1 cellular context compared by ENCODE assay signal in the genomic region with DNA sequence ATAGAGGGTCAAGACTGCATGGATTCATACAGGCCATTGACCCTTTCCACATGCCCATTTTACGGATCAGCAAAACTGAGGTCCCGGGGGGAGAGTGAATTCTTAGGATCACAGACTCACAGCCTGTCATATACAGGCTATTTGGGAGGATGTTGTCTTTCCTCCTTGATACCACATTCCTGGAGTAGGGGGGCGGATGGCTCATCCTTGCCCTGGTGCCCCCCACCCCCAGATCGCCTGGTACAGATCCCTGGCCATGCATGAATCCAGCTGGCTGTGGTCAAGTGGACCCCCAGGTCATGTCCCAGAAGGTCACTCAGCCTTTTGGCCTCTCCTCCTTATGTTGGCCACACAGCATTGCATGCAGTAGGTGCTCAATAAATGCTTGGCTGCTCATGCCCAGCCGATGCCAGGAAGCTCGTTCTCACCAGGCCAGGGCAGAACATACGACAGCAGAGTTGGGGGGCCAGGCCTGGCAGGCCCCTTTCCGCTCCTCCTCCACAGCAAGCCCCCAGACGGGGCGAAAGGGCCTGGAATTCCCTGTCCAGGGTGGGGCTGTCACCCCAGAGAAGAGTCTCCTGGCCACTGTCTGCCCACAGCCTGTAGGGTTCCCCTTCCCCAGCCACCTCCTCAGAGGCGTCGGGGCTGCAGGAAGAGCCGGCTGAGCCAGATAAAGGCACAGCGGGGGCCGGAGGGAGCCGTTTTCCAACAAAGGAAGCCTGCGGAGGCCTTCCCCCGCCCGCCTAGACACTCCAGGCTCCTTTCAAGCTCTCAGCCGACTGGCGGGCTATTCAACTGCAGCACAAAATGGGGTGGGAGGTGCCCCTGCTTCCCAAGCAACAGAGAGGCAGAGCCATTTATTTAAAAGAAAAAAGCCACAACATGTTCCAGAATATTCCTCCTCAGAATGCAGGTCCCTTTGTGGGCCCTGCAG.
TF ChIP-seq lines count a peak whose summit lies in the region.

No MANE protein-coding gene starts in this region.

TF ChIP-seq in K562, 482 proteins besides CTCF, POLR2A, EP300 and RAD21 (continued from another document and continues in another):
- TF ChIP-seq, protein P1, sequence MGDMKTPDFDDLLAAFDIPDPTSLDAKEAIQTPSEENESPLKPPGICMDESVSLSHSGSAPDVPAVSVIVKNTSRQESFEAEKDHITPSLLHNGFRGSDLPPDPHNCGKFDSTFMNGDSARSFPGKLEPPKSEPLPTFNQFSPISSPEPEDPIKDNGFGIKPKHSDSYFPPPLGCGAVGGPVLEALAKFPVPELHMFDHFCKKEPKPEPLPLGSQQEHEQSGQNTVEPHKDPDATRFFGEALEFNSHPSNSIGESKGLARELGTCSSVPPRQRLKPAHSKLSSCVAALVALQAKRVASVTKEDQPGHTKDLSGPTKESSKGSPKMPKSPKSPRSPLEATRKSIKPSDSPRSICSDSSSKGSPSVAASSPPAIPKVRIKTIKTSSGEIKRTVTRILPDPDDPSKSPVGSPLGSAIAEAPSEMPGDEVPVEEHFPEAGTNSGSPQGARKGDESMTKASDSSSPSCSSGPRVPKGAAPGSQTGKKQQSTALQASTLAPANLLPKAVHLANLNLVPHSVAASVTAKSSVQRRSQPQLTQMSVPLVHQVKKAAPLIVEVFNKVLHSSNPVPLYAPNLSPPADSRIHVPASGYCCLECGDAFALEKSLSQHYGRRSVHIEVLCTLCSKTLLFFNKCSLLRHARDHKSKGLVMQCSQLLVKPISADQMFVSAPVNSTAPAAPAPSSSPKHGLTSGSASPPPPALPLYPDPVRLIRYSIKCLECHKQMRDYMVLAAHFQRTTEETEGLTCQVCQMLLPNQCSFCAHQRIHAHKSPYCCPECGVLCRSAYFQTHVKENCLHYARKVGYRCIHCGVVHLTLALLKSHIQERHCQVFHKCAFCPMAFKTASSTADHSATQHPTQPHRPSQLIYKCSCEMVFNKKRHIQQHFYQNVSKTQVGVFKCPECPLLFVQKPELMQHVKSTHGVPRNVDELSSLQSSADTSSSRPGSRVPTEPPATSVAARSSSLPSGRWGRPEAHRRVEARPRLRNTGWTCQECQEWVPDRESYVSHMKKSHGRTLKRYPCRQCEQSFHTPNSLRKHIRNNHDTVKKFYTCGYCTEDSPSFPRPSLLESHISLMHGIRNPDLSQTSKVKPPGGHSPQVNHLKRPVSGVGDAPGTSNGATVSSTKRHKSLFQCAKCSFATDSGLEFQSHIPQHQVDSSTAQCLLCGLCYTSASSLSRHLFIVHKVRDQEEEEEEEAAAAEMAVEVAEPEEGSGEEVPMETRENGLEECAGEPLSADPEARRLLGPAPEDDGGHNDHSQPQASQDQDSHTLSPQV (IDR thresholded peaks at IDR 0.05): peak; percentile 67
- TF ChIP-seq, protein P2, sequence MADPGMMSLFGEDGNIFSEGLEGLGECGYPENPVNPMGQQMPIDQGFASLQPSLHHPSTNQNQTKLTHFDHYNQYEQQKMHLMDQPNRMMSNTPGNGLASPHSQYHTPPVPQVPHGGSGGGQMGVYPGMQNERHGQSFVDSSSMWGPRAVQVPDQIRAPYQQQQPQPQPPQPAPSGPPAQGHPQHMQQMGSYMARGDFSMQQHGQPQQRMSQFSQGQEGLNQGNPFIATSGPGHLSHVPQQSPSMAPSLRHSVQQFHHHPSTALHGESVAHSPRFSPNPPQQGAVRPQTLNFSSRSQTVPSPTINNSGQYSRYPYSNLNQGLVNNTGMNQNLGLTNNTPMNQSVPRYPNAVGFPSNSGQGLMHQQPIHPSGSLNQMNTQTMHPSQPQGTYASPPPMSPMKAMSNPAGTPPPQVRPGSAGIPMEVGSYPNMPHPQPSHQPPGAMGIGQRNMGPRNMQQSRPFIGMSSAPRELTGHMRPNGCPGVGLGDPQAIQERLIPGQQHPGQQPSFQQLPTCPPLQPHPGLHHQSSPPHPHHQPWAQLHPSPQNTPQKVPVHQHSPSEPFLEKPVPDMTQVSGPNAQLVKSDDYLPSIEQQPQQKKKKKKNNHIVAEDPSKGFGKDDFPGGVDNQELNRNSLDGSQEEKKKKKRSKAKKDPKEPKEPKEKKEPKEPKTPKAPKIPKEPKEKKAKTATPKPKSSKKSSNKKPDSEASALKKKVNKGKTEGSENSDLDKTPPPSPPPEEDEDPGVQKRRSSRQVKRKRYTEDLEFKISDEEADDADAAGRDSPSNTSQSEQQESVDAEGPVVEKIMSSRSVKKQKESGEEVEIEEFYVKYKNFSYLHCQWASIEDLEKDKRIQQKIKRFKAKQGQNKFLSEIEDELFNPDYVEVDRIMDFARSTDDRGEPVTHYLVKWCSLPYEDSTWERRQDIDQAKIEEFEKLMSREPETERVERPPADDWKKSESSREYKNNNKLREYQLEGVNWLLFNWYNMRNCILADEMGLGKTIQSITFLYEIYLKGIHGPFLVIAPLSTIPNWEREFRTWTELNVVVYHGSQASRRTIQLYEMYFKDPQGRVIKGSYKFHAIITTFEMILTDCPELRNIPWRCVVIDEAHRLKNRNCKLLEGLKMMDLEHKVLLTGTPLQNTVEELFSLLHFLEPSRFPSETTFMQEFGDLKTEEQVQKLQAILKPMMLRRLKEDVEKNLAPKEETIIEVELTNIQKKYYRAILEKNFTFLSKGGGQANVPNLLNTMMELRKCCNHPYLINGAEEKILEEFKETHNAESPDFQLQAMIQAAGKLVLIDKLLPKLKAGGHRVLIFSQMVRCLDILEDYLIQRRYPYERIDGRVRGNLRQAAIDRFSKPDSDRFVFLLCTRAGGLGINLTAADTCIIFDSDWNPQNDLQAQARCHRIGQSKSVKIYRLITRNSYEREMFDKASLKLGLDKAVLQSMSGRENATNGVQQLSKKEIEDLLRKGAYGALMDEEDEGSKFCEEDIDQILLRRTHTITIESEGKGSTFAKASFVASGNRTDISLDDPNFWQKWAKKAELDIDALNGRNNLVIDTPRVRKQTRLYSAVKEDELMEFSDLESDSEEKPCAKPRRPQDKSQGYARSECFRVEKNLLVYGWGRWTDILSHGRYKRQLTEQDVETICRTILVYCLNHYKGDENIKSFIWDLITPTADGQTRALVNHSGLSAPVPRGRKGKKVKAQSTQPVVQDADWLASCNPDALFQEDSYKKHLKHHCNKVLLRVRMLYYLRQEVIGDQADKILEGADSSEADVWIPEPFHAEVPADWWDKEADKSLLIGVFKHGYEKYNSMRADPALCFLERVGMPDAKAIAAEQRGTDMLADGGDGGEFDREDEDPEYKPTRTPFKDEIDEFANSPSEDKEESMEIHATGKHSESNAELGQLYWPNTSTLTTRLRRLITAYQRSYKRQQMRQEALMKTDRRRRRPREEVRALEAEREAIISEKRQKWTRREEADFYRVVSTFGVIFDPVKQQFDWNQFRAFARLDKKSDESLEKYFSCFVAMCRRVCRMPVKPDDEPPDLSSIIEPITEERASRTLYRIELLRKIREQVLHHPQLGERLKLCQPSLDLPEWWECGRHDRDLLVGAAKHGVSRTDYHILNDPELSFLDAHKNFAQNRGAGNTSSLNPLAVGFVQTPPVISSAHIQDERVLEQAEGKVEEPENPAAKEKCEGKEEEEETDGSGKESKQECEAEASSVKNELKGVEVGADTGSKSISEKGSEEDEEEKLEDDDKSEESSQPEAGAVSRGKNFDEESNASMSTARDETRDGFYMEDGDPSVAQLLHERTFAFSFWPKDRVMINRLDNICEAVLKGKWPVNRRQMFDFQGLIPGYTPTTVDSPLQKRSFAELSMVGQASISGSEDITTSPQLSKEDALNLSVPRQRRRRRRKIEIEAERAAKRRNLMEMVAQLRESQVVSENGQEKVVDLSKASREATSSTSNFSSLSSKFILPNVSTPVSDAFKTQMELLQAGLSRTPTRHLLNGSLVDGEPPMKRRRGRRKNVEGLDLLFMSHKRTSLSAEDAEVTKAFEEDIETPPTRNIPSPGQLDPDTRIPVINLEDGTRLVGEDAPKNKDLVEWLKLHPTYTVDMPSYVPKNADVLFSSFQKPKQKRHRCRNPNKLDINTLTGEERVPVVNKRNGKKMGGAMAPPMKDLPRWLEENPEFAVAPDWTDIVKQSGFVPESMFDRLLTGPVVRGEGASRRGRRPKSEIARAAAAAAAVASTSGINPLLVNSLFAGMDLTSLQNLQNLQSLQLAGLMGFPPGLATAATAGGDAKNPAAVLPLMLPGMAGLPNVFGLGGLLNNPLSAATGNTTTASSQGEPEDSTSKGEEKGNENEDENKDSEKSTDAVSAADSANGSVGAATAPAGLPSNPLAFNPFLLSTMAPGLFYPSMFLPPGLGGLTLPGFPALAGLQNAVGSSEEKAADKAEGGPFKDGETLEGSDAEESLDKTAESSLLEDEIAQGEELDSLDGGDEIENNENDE (IDR thresholded peaks at IDR 0.05; ENCODE audit: low read depth, low read length): no peak
- TF ChIP-seq BCL6 (CRISPR knock-in tag; IDR thresholded peaks at IDR 0.05) (no peak), KDM5B (IDR thresholded peaks at IDR 0.05; ENCODE audit: insufficient replicate concordance, low read depth, low read length) (no peak), HMG20A (CRISPR knock-in tag; conservative IDR thresholded peaks at IDR 0.05) (no peak), ILF3 (IDR thresholded peaks at IDR 0.05; ENCODE audit: borderline replicate concordance) (no peak), SMAD4 (CRISPR knock-in tag; conservative IDR thresholded peaks at IDR 0.05) (peak; percentile 97), HCFC1 (IDR thresholded peaks at IDR 0.05; ENCODE audit: low read depth, low read length) (0 out of 2 replicates have a peak, but pooled peaks have one; percentile 1), NRF1 (conservative IDR thresholded peaks at IDR 0.05 in 1 of 2, IDR thresholded peaks at IDR 0.05 in 1 of 2) (peak; percentile 41 to 46; a peak in 3 of 4 replicates), ZNF175 (CRISPR knock-in tag; IDR thresholded peaks at IDR 0.05; ENCODE audit: low read depth) (no peak), MXI1 (IDR thresholded peaks at IDR 0.05; ENCODE audit: low read depth, low read length) (no peak)
- TF ChIP-seq, protein P3, sequence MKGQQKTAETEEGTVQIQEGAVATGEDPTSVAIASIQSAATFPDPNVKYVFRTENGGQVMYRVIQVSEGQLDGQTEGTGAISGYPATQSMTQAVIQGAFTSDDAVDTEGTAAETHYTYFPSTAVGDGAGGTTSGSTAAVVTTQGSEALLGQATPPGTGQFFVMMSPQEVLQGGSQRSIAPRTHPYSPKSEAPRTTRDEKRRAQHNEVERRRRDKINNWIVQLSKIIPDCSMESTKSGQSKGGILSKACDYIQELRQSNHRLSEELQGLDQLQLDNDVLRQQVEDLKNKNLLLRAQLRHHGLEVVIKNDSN (CRISPR knock-in tag; IDR thresholded peaks at IDR 0.05): no peak
- TF ChIP-seq, protein P4, sequence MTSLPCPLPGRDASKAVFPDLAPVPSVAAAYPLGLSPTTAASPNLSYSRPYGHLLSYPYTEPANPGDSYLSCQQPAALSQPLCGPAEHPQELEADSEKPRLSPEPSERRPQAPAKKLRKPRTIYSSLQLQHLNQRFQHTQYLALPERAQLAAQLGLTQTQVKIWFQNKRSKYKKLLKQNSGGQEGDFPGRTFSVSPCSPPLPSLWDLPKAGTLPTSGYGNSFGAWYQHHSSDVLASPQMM (CRISPR knock-in tag; IDR thresholded peaks at IDR 0.05): no peak
- TF ChIP-seq, protein P5, sequence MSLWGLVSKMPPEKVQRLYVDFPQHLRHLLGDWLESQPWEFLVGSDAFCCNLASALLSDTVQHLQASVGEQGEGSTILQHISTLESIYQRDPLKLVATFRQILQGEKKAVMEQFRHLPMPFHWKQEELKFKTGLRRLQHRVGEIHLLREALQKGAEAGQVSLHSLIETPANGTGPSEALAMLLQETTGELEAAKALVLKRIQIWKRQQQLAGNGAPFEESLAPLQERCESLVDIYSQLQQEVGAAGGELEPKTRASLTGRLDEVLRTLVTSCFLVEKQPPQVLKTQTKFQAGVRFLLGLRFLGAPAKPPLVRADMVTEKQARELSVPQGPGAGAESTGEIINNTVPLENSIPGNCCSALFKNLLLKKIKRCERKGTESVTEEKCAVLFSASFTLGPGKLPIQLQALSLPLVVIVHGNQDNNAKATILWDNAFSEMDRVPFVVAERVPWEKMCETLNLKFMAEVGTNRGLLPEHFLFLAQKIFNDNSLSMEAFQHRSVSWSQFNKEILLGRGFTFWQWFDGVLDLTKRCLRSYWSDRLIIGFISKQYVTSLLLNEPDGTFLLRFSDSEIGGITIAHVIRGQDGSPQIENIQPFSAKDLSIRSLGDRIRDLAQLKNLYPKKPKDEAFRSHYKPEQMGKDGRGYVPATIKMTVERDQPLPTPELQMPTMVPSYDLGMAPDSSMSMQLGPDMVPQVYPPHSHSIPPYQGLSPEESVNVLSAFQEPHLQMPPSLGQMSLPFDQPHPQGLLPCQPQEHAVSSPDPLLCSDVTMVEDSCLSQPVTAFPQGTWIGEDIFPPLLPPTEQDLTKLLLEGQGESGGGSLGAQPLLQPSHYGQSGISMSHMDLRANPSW (CRISPR knock-in tag; IDR thresholded peaks at IDR 0.05): peak; percentile 16; the same call in 1 of the 2 replicates
